Comparison of ENCODE assay signal across 13 cellular contexts in the genomic region with DNA sequence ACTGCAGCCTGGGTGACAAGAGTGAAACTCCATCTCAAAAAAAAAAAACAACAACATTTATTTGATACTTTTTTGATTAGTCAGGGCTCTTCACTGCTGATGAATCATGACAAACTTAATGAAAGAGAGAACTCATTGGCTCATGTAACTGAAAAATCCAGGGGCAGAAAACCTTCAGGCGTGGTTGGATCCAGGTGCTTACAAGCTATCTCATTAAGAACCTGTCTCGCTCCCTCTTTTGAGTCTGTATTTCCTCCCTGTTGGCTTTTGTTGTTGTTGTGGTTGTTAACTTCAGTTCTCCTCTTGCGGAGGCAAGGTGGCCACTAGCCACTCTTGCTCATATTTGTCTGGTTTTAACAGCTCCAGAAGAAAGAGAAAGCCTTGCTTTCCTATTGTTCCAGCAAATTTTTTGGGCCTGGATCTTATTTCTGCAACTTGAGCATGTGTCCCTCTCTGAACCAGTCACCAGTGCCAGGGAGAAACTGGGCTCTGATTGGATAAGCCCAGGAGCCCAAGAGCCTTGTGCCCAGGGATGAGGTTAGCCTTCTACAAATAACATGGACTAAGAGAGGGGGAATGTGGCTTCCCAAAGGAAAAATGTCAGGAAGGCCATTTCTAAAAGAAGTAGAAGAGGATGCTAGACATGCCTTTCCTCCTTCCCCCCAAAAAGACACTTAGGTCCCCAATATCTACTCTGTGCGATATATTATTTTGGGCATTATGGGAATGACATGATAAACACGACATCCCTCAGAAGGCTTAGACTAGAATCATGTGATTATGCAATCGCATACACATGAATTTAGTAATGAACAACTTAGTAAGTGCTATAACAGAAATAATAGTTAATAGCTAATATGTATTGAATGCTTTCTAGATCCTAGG.
DNase-seq lines count a peak whose midpoint lies in the region; ATAC-seq, FAIRE-seq and TF ChIP-seq lines count a peak whose summit lies in the region.
"Had no signal": no experiment of that assay in that cellular context is flagged by ENCODE, and none has a peak within 500 bp of the region (broad histone marks: within the 10 kb centered on the region; RNA-seq: fewer than 3 reads in every experiment).

No MANE protein-coding gene starts in this region.

- 41% methylated on average over 6 of the region's 6 CpGs for WGBS in GM23248 (ENCODE audit: low coverage in 1 of 2, low lambda C conversion rate in 2 of 2, missing lambda C conversion rate in 2 of 2), 2 experiments
- 95% methylated on average over 6 of the region's 6 CpGs for WGBS in K562 (ENCODE audit: insufficient coverage, low coverage, missing lambda C conversion rate)

- H4K20me1 ChIP-seq in GM23248 (ENCODE audit: insufficient read depth) (no peaks in the 10 kb centered on the region), K562 (replicated peaks; ENCODE audit: control insufficient read depth, insufficient read depth, low read length) (no peaks in the 10 kb centered on the region)

- no peaks in the 10 kb centered on the region for H3F3A ChIP-seq in GM23248 (ENCODE audit: insufficient read depth)

- CTCF ChIA-PET in K562 (lab: Yijun Ruan, JAX; ENCODE audit: low intra/inter-chr PET ratio): no interaction called here
- CTCF ChIA-PET in activated CD8-positive, alpha-beta memory T cell treated with anti-CD3 and anti-CD28 coated beads, Interleukin-2, amount 10 ng/mL, durations not matched to agents 7 days and 5 days (lab: Charles Lee): interaction anchor here (1.2 kb wide), 1 partner anchor 22 kb away, joined by 3 read pairs; no protein-coding TSS in a partner anchor

- POLR2A ChIA-PET in K562 (lab: Yijun Ruan, JAX): interaction anchor here (0.7 to 1.4 kb wide), 2 partner anchors 32 to 66 kb away, joined by 3 read pairs; no protein-coding TSS in a partner anchor

- H3K9ac ChIP-seq in GM23248 (no peak overlapping the region), K562 (ENCODE audit: insufficient read depth in 1 of 2, low read depth in 2 of 2, low read length in 2 of 2) (no peak overlapping the region), skeletal muscle tissue (ENCODE audit: low read depth in 1 of 3, low read length in 3 of 3) (no peak overlapping the region)

- no peak overlapping the region for H3K4me3 ChIP-seq in GM23248
- no peak overlapping the region for H3K4me3 ChIP-seq in K562
- no peak overlapping the region for H3K4me3 ChIP-seq in left lung
- H3K4me3 ChIP-seq in skeletal muscle tissue (ENCODE audit: low read length in 3 of 3): peak overlapping the region in 1 of 3 donors; percentile 34

- TF ChIP-seq EP300 in K562 (IDR thresholded peaks at IDR 0.05; ENCODE audit: low read length): no peak

- H3K9me2 ChIP-seq in GM23248 (ENCODE audit: insufficient read depth): no peaks in the 10 kb centered on the region

- no peak for TF ChIP-seq CTCF in K562 (IDR thresholded peaks at IDR 0.05 in 2 of 3, conservative IDR thresholded peaks at IDR 0.05 in 1 of 3; ENCODE audit: insufficient read depth in 2 of 3, low read depth in 1 of 3, low read length in 3 of 3)
- TF ChIP-seq CTCF in left lung (IDR thresholded peaks at IDR 0.05): no peak

- FAIRE-seq in K562 (lab: Jason Lieb, UNC): no peak

- no peaks in the 10 kb centered on the region for H3K4me1 Mint-ChIP-seq in activated CD8-positive, alpha-beta memory T cell treated with anti-CD3 and anti-CD28 coated beads, Interleukin-2, amount 10 ng/mL, durations not matched to agents 7 days and 5 days
- H3K4me1 Mint-ChIP-seq: B cell had no signal

- H3K4me1 ChIP-seq in GM23248 (ENCODE audit: insufficient read depth) (peaks cover 14% of the 10 kb centered on the region; the same call in 1 of the 2 replicates), K562 (replicated peaks in 1 of 2; ENCODE audit: control insufficient read depth in 2 of 2, insufficient read depth in 2 of 2, low read length in 2 of 2) (peaks cover 0 to 3% of the 10 kb centered on the region in 2 experiments; a peak in 4 of 5 replicates), left lung (peaks cover 46 to 66% of the 10 kb centered on the region in 2 donors), skeletal muscle tissue (ENCODE audit: control insufficient read depth in 3 of 3, insufficient read depth in 3 of 3, low read length in 3 of 3) (peaks cover 24 to 43% (median 36%) of the 10 kb centered on the region in 3 donors)

- H3K4me3 Mint-ChIP-seq in activated CD8-positive, alpha-beta memory T cell treated with anti-CD3 and anti-CD28 coated beads, Interleukin-2, amount 10 ng/mL, durations not matched to agents 7 days and 5 days: no peak overlapping the region
- H3K4me3 Mint-ChIP-seq: activated naive CD8-positive, alpha-beta T cell treated with anti-CD3 and anti-CD28 coated beads for 36 hours; B cell had no signal

- 0 out of 2 replicates have a peak overlapping the region, but pooled peaks have one; percentile 52 for H2AFZ ChIP-seq in GM23248
- H2AFZ ChIP-seq in K562 (ENCODE audit: low read depth, low read length): no peak overlapping the region

- H3K4me2 ChIP-seq in GM23248 (ENCODE audit: unreplicated experiment) (peak overlapping the region; percentile 38), K562 (ENCODE audit: insufficient read depth, low read length) (no peak overlapping the region)

- intact Hi-C loops in K562 (cut with micrococcal nuclease): no loop called here
- intact Hi-C loops in left lung (cut with DNase I): no loop called here

- no peak for TF ChIP-seq POLR2A in K562 (conservative IDR thresholded peaks at IDR 0.05)

- no peaks in the 10 kb centered on the region for H3K27me3 Mint-ChIP-seq in activated CD8-positive, alpha-beta memory T cell treated with anti-CD3 and anti-CD28 coated beads, Interleukin-2, amount 10 ng/mL, durations not matched to agents 7 days and 5 days
- H3K27me3 Mint-ChIP-seq: activated naive CD8-positive, alpha-beta T cell treated with anti-CD3 and anti-CD28 coated beads for 36 hours; B cell had no signal

- H3K27me3 ChIP-seq in GM23248 (replicated peaks; ENCODE audit: insufficient read depth): no peaks in the 10 kb centered on the region
- no peaks in the 10 kb centered on the region for H3K27me3 ChIP-seq in K562 (ENCODE audit: control insufficient read depth in 2 of 2, insufficient read depth in 2 of 2, low read length in 2 of 2)
- no peaks in the 10 kb centered on the region for H3K27me3 ChIP-seq in left lung
- no peaks in the 10 kb centered on the region for H3K27me3 ChIP-seq in skeletal muscle tissue (ENCODE audit: control insufficient read depth in 3 of 3, insufficient read depth in 3 of 3, low read length in 3 of 3)
- H3K27me3 ChIP-seq: esophagus squamous epithelium, upper lobe of left lung had no signal

- no peak overlapping the region for H3K27ac Mint-ChIP-seq in activated CD8-positive, alpha-beta memory T cell treated with anti-CD3 and anti-CD28 coated beads, Interleukin-2, amount 10 ng/mL, durations not matched to agents 7 days and 5 days
- H3K27ac Mint-ChIP-seq: activated naive CD8-positive, alpha-beta T cell treated with anti-CD3 and anti-CD28 coated beads for 36 hours; B cell had no signal

- no TSS peak for BruUV-seq in K562 (replicated peaks; lab: Mats Ljungman, UMichigan)

- H3K9me1 ChIP-seq in K562 (ENCODE audit: control insufficient read depth, insufficient read depth, low read length): no peaks in the 10 kb centered on the region

- peak; percentile 48 for DNase-seq in GM23248
- DNase-seq in K562 (ENCODE audit: extremely low read depth in 1 of 4, low spot score in 3 of 4): no peak
- DNase-seq in left lung: no peak
- no peak for DNase-seq in activated CD8-positive, alpha-beta memory T cell treated with anti-CD3 and anti-CD28 coated beads, Interleukin-2, amount 10 ng/mL, durations not matched to agents 7 days and 5 days
- no peak for DNase-seq in activated CD4-positive, CD25-positive, alpha-beta regulatory T cell (lab: John Stamatoyannopoulos, UW)
- DNase-seq: activated naive CD8-positive, alpha-beta T cell treated with anti-CD3 and anti-CD28 coated beads for 36 hours; esophagus squamous epithelium; nucleus accumbens; upper lobe of left lung had no signal

- no peak for TF ChIP-seq RAD21 in K562 (CRISPR knock-in tag; conservative IDR thresholded peaks at IDR 0.05 in 1 of 2, IDR thresholded peaks at IDR 0.05 in 1 of 2)

- peaks cover 2% of the 10 kb centered on the region for H3K9me3 Mint-ChIP-seq in activated CD8-positive, alpha-beta memory T cell treated with anti-CD3 and anti-CD28 coated beads, Interleukin-2, amount 10 ng/mL, durations not matched to agents 7 days and 5 days (ENCODE audit: low read depth)
- H3K9me3 Mint-ChIP-seq: activated naive CD8-positive, alpha-beta T cell treated with anti-CD3 and anti-CD28 coated beads for 36 hours had no signal

- H3K79me2 ChIP-seq in GM23248 (ENCODE audit: insufficient read depth) (peaks cover 31% of the 10 kb centered on the region), K562 (ENCODE audit: control insufficient read depth, insufficient read depth, low read length) (no peaks in the 10 kb centered on the region)

- no peaks in the 10 kb centered on the region for H3K36me3 ChIP-seq in GM23248 (ENCODE audit: low read depth)
- no peaks in the 10 kb centered on the region; the same call in 2 of the 3 replicates for H3K36me3 ChIP-seq in K562 (ENCODE audit: control insufficient read depth, insufficient read depth, low read length)
- H3K36me3 ChIP-seq in left lung: no peaks in the 10 kb centered on the region
- H3K36me3 ChIP-seq in skeletal muscle tissue (ENCODE audit: control insufficient read depth in 3 of 3, insufficient read depth in 3 of 3, low read length in 3 of 3): no peaks in the 10 kb centered on the region
- H3K36me3 ChIP-seq: upper lobe of left lung had no signal

- in situ Hi-C loops in GM23248 (cut with MboI) (no loop called here), K562 (cut with MboI) (no loop called here)

- no peak for ATAC-seq in K562
- ATAC-seq in left lung: no peak
- ATAC-seq in activated CD8-positive, alpha-beta memory T cell treated with anti-CD3 and anti-CD28 coated beads, Interleukin-2, amount 10 ng/mL, durations not matched to agents 7 days and 5 days: no peak
- ATAC-seq in HG03378 (IDR thresholded peaks at IDR 0.05; ENCODE audit: unreplicated experiment): no peak
- no peak for ATAC-seq in HG02852 (IDR thresholded peaks at IDR 0.05; ENCODE audit: unreplicated experiment)

- H3K36me3 Mint-ChIP-seq in activated CD8-positive, alpha-beta memory T cell treated with anti-CD3 and anti-CD28 coated beads, Interleukin-2, amount 10 ng/mL, durations not matched to agents 7 days and 5 days: no peaks in the 10 kb centered on the region

- no peaks in the 10 kb centered on the region for H3K9me3 ChIP-seq in GM23248 (ENCODE audit: low read depth)
- no peaks in the 10 kb centered on the region for H3K9me3 ChIP-seq in K562 (replicated peaks; ENCODE audit: control insufficient read depth, insufficient read depth, low read depth, low read length)
- H3K9me3 ChIP-seq in left lung: no peaks in the 10 kb centered on the region
- no peaks in the 10 kb centered on the region for H3K9me3 ChIP-seq in skeletal muscle tissue (ENCODE audit: control insufficient read depth in 3 of 3, low read length in 3 of 3)
- H3K9me3 ChIP-seq: esophagus squamous epithelium, upper lobe of left lung had no signal

- no peak overlapping the region for H3K27ac ChIP-seq in GM23248
- H3K27ac ChIP-seq in K562 (ENCODE audit: extremely low read depth, low read depth, low read length): no peak overlapping the region
- H3K27ac ChIP-seq in left lung: peak overlapping the region; percentile 66 to 71
- H3K27ac ChIP-seq in skeletal muscle tissue (ENCODE audit: low read depth, low read length): peak overlapping the region; percentile 21

Comparison
In these comparisons a context has a peak if more than half of its experiments do, and no peak if none do; other contexts are left out.
1. H3K27ac ChIP-seq: peak in left lung (2 of 2) and skeletal muscle tissue (single experiment); none in GM23248 (single experiment) and K562 (single experiment).